In the genomic region with DNA sequence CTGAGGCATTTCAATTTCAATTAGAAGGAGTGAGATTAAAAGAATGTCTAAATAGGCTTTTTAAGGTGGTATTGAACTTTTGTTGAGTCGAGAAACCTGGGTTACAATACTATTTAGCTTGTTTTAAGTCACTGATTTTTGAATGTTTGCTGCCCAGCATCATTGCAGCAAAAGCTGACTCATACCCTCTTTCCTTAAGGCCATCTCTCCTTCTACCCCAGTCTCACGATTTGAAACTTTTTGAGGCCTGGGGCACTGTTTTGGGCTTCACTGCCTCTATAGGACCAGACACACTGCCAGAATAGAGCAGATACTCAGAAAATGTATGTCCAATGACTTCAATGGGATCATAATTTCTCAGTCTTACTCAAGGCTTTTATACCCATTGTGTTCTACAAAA, we compare ENCODE assay signal across 15 cellular contexts.
A peak's percentile ranks its signal among the peaks of the same experiment; 100 is the strongest.
DNase-seq lines count a peak whose midpoint lies in the region; TF ChIP-seq lines count a peak whose summit lies in the region.
"Had no signal": no experiment of that assay in that cellular context is flagged by ENCODE, and none has a peak within 500 bp of the region (broad histone marks: within the 10 kb centered on the region; RNA-seq: fewer than 3 reads in every experiment).

No MANE protein-coding gene starts in this region.

- H3K4me1 ChIP-seq in Loucy (ENCODE audit: insufficient read depth, low read length, poor library complexity, severe bottlenecking) = peaks cover 49% of the 10 kb centered on the region
- peaks cover 7% of the 10 kb centered on the region for H3K4me1 ChIP-seq in colonic mucosa
- H3K4me1 ChIP-seq in mesendoderm (ENCODE audit: control insufficient read depth, low read depth, low read length) = no peaks in the 10 kb centered on the region

- H3K18ac ChIP-seq in mesendoderm (ENCODE audit: low read length) = no peak overlapping the region

- no peaks in the 10 kb centered on the region for H3K9me2 ChIP-seq in Loucy (replicated peaks; ENCODE audit: low read depth, low read length)

- H3K9me3 Mint-ChIP-seq in osteocyte (ENCODE audit: unreplicated experiment) = no peaks in the 10 kb centered on the region
- H3K9me3 Mint-ChIP-seq in progenitor cell of endocrine pancreas (ENCODE audit: low read depth) = no peaks in the 10 kb centered on the region

- H3K23ac ChIP-seq in mesendoderm (ENCODE audit: low read length) = no peak overlapping the region

- H2AFZ ChIP-seq in Loucy (ENCODE audit: low read length) = no peak overlapping the region

- no peak overlapping the region for H2AK5ac ChIP-seq in mesendoderm (ENCODE audit: low read length)

- intact Hi-C loops in colonic mucosa (cut with DNase I) = no loop called here

- no peak overlapping the region for H2BK5ac ChIP-seq in mesendoderm (ENCODE audit: low read length)

- H4K5ac ChIP-seq in mesendoderm (ENCODE audit: low read length) = no peak overlapping the region

- H3K9ac ChIP-seq in Loucy (ENCODE audit: low read depth, low read length, poor library complexity, severe bottlenecking) (no peak overlapping the region), colonic mucosa (ENCODE audit: low read depth in 2 of 2, low read length in 2 of 2) (no peak overlapping the region), mesendoderm (ENCODE audit: low read length) (no peak overlapping the region)

- DNase-seq in AG10803 (ENCODE audit: low read depth) = peak; percentile 31
- no peak for DNase-seq in colonic mucosa
- no peak for DNase-seq in osteocyte (ENCODE audit: extremely low spot score, unreplicated experiment)
- DNase-seq in SIG-M5 (lab: John Stamatoyannopoulos, UW) = no peak
- no peak for DNase-seq in mesendoderm
- DNase-seq in progenitor cell of endocrine pancreas (ENCODE audit: low spot score, unreplicated experiment) = no peak
- no peak for DNase-seq in epidermal melanocyte (ENCODE audit: insufficient read length, low spot score)
- DNase-seq: activated CD4-positive, alpha-beta T cell treated with anti-CD3 and anti-CD28 coated beads, Interleukin-2, amount 50 U/mL, for 48 hours; AML-193; H7; NCI-H1930; NCI-H69; stimulated activated CD4-positive, alpha-beta T cell treated with anti-CD3 and anti-CD28 coated beads, Interleukin-12 subunit alpha, Interleukin-12 subunit beta, amount 100 ng/mL, for 4 hours had no signal

- peaks cover 2% of the 10 kb centered on the region; the same call in 1 of the 2 replicates for H3F3A ChIP-seq in Loucy (ENCODE audit: low read depth)

- WGBS in mesendoderm (ENCODE audit: extremely low coverage, insufficient coverage, low lambda C conversion rate) = no CpG with 5 or more reads among the region's 2 CpGs

- H3K36me3 Mint-ChIP-seq in osteocyte (ENCODE audit: unreplicated experiment) = no peaks in the 10 kb centered on the region
- H3K36me3 Mint-ChIP-seq in progenitor cell of endocrine pancreas (ENCODE audit: insufficient read depth) = no peaks in the 10 kb centered on the region

- no peaks in the 10 kb centered on the region for H4K20me1 ChIP-seq in Loucy (ENCODE audit: insufficient read depth, low read length, poor library complexity, severe bottlenecking)

- no peak overlapping the region for H2BK15ac ChIP-seq in mesendoderm (replicated peaks; ENCODE audit: low read depth)

- no peak for TF ChIP-seq CTCF in AG10803 (conservative IDR thresholded peaks at IDR 0.05; ENCODE audit: low read length)
- no peak for TF ChIP-seq CTCF in Loucy (conservative IDR thresholded peaks at IDR 0.05; ENCODE audit: low read length)
- TF ChIP-seq CTCF in colonic mucosa (IDR thresholded peaks at IDR 0.05) = no peak
- no peak for TF ChIP-seq CTCF in osteocyte (IDR thresholded peaks at IDR 0.05)
- TF ChIP-seq CTCF in progenitor cell of endocrine pancreas (IDR thresholded peaks at IDR 0.05; ENCODE audit: unreplicated experiment) = no peak

- H3K4me3 ChIP-seq in AG10803 (ENCODE audit: low read length) = no peak overlapping the region
- no peak overlapping the region for H3K4me3 ChIP-seq in Loucy (ENCODE audit: low read length, poor library complexity, severe bottlenecking)
- no peak overlapping the region for H3K4me3 ChIP-seq in colonic mucosa
- H3K4me3 ChIP-seq in mesendoderm (ENCODE audit: low read length) = no peak overlapping the region
- H3K4me3 ChIP-seq: lung had no signal

- H3K79me2 ChIP-seq in Loucy (ENCODE audit: insufficient read depth, low read length) (no peaks in the 10 kb centered on the region), mesendoderm (ENCODE audit: control insufficient read depth, insufficient read depth, low read length) (no peaks in the 10 kb centered on the region)

- peak overlapping the region; percentile 45 for H3K4me2 ChIP-seq in Loucy (ENCODE audit: low read depth, low read length, poor library complexity, severe bottlenecking)
- H3K4me2 ChIP-seq in mesendoderm (ENCODE audit: low read length) = no peak overlapping the region

- H3K27me3 Mint-ChIP-seq in osteocyte (ENCODE audit: unreplicated experiment) (no peaks in the 10 kb centered on the region), progenitor cell of endocrine pancreas (no peaks in the 10 kb centered on the region)

- H3K4me3 Mint-ChIP-seq in osteocyte (ENCODE audit: unreplicated experiment) (no peak overlapping the region), progenitor cell of endocrine pancreas (ENCODE audit: low read depth) (no peak overlapping the region)

- no peak overlapping the region for H4K8ac ChIP-seq in mesendoderm (ENCODE audit: low read depth, low read length)

- H3K4ac ChIP-seq in mesendoderm (ENCODE audit: low read depth, low read length) = no peak overlapping the region

- no peak overlapping the region for H2BK120ac ChIP-seq in mesendoderm (ENCODE audit: low read depth, low read length)

- no peaks in the 10 kb centered on the region for H3K79me1 ChIP-seq in mesendoderm (ENCODE audit: low read length)

- H3K9me3 ChIP-seq in Loucy (ENCODE audit: insufficient read depth, low read depth, low read length) (no peaks in the 10 kb centered on the region), colonic mucosa (no peaks in the 10 kb centered on the region)

- H3K4me1 Mint-ChIP-seq in osteocyte (ENCODE audit: unreplicated experiment) (peaks cover 48% of the 10 kb centered on the region), progenitor cell of endocrine pancreas (ENCODE audit: low read depth) (peaks cover 6% of the 10 kb centered on the region)

- H3K27ac ChIP-seq in colonic mucosa (peak overlapping the region; percentile 21), mesendoderm (ENCODE audit: low read depth, low read length) (no peak overlapping the region)

- no peak overlapping the region for H3K56ac ChIP-seq in mesendoderm (ENCODE audit: low read length)

- no peaks in the 10 kb centered on the region for H3K27me3 ChIP-seq in Loucy (ENCODE audit: insufficient read depth, low read length, poor library complexity, severe bottlenecking)
- H3K27me3 ChIP-seq in colonic mucosa = no peaks in the 10 kb centered on the region
- no peaks in the 10 kb centered on the region for H3K27me3 ChIP-seq in mesendoderm (ENCODE audit: insufficient read depth, low read length, poor library complexity)

- H3K36me3 ChIP-seq in Loucy (ENCODE audit: insufficient read depth, low read length) = no peaks in the 10 kb centered on the region
- H3K36me3 ChIP-seq in colonic mucosa = no peaks in the 10 kb centered on the region
- no peaks in the 10 kb centered on the region for H3K36me3 ChIP-seq in mesendoderm (ENCODE audit: control insufficient read depth, insufficient read depth, low read length)

- H3K27ac Mint-ChIP-seq in osteocyte (ENCODE audit: unreplicated experiment) (peak overlapping the region; percentile 67), progenitor cell of endocrine pancreas (no peak overlapping the region)
